Comparison of ENCODE assay signal across 21 cellular contexts in the genomic region with DNA sequence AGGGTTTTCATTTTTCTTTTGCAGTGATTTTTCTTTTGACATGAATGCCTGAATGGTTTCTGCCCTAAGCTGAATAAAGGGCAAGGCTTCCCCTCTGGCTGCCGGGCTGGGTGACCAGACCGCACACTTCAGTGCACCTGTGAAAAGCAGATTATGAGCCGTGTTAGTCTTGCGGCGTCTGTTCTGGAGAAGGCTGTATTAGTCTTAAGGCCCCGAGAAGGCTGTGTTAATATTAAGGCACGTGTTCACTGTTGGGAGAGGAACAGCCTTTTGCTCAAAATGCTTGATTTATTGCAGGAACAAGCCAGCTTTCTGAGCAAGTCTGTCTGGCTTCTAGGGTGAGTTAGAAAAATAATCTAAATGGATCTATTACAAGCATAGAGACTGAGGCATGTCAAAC. TPM values are rescaled to one million over a fixed set of nuclear protein-coding genes. Genes with fewer than 3 reads are reported as not detected.
DNase-seq lines count a peak whose midpoint lies in the region; ATAC-seq and TF ChIP-seq lines count a peak whose summit lies in the region.
"Had no signal": no experiment of that assay in that cellular context is flagged by ENCODE, and none has a peak within 500 bp of the region (broad histone marks: within the 10 kb centered on the region; RNA-seq: fewer than 3 reads in every experiment).

No MANE protein-coding gene starts in this region.

- H3K4me3 ChIP-seq in hepatocyte, result no peak overlapping the region
- H3K4me3 ChIP-seq in sigmoid colon, result no peak overlapping the region
- H3K4me3 ChIP-seq: adrenal gland, Peyer's patch had no signal

- H3K27me3 ChIP-seq in hepatocyte (no peaks in the 10 kb centered on the region), sigmoid colon (no peaks in the 10 kb centered on the region)
- H3K27me3 ChIP-seq: adrenal gland, Peyer's patch had no signal

- H3K36me3 ChIP-seq in hepatocyte (replicated peaks; ENCODE audit: insufficient read depth, low read depth) (no peaks in the 10 kb centered on the region), sigmoid colon (no peaks in the 10 kb centered on the region)
- H3K36me3 ChIP-seq: adrenal gland, Peyer's patch had no signal

- DNase-seq in NCI-H524 (lab: John Stamatoyannopoulos, UW), result peak; percentile 51 to 79
- DNase-seq in NCI-H524 treated with DMSO at 0.1 percent for 48 hours (lab: John Stamatoyannopoulos, UW), result no peak
- peak; percentile 19 for DNase-seq in hepatocyte (ENCODE audit: low spot score)
- no peak for DNase-seq in omental fat pad (ENCODE audit: low spot score)
- no peak for DNase-seq in left cardiac atrium
- no peak for DNase-seq in sigmoid colon
- DNase-seq: 8988T; activated CD4-positive, CD25-positive, alpha-beta regulatory T cell; activated naive CD4-positive, alpha-beta T cell treated with anti-CD3 and anti-CD28 coated beads for 36 hours; adrenal gland; glutamatergic neuron; kidney; mammary epithelial cell; NCI-H1105; NCI-H187 treated with DMSO at 0.1 percent for 48 hours; NCI-H2171 treated with DMSO at 0.1 percent for 48 hours; NCI-H526 treated with DMSO at 0.1 percent for 48 hours; Peyer's patch; stimulated activated CD4-positive, alpha-beta T cell treated with anti-CD3 and anti-CD28 coated beads, Interleukin-2, amount 100 ng/mL, for 24 hours had no signal

- TF ChIP-seq POLR2A in sigmoid colon (IDR thresholded peaks at IDR 0.05), result no peak

- 8% methylated on average over 7 of the region's 7 CpGs for WGBS in hepatocyte (ENCODE audit: low lambda C conversion rate, missing lambda C conversion rate)
- 9 to 19% methylated on average over 7 of the region's 7 CpGs for WGBS in sigmoid colon, 2 donors

- peak; percentile 37 for ATAC-seq in omental fat pad (ENCODE audit: low FRiP score)
- ATAC-seq in GM18511 (IDR thresholded peaks at IDR 0.05; ENCODE audit: unreplicated experiment), result no peak
- ATAC-seq in GM21723 (IDR thresholded peaks at IDR 0.05; ENCODE audit: unreplicated experiment), result no peak
- ATAC-seq in left cardiac atrium, result no peak

- no peak for TF ChIP-seq EP300 in sigmoid colon (IDR thresholded peaks at IDR 0.05)

- peak overlapping the region; percentile 28 for H3K27ac ChIP-seq in hepatocyte
- no peak overlapping the region for H3K27ac ChIP-seq in sigmoid colon
- H3K27ac ChIP-seq: adrenal gland, Peyer's patch had no signal

- no peaks in the 10 kb centered on the region for H3K9me3 ChIP-seq in hepatocyte (ENCODE audit: low read depth)
- no peaks in the 10 kb centered on the region for H3K9me3 ChIP-seq in sigmoid colon
- H3K9me3 ChIP-seq: adrenal gland, Peyer's patch had no signal

- no peaks in the 10 kb centered on the region for H4K20me1 ChIP-seq in hepatocyte (ENCODE audit: insufficient read depth, poor library complexity, severe bottlenecking)

- intact Hi-C loops in left cardiac atrium (cut with DNase I) (no loop called here), sigmoid colon (cut with DNase I) (no loop called here)

- TF ChIP-seq CTCF in hepatocyte (IDR thresholded peaks at IDR 0.05; ENCODE audit: poor library complexity) (no peak), omental fat pad (IDR thresholded peaks at IDR 0.05) (no peak), sigmoid colon (IDR thresholded peaks at IDR 0.05) (no peak)

- no peaks in the 10 kb centered on the region for H3K9me2 ChIP-seq in hepatocyte (replicated peaks; ENCODE audit: insufficient read depth)

- H2AFZ ChIP-seq in hepatocyte, result peak overlapping the region; percentile 3

- peak overlapping the region; percentile 63 for H3K4me2 ChIP-seq in hepatocyte

- H3K4me1 ChIP-seq in hepatocyte (ENCODE audit: insufficient read depth), result peaks cover 41% of the 10 kb centered on the region
- peaks cover 0 to 27% (median 21%) of the 10 kb centered on the region in 4 donors for H3K4me1 ChIP-seq in sigmoid colon

- H3K79me2 ChIP-seq in hepatocyte, result no peaks in the 10 kb centered on the region

RNA-seq across cellular contexts. Expression of a gene that starts 54.7 kb away (rescaled TPM):
- total RNA-seq in hepatocyte (46.1 and 47.3 TPM in 2 replicates), omental fat pad (1 to 10 TPM; 3.5 to 7.0 (median 5.6) TPM), left cardiac atrium (10 to 100 TPM in 1 of 2 donors, 1 to 10 TPM in 1; 8.2 to 10.4 TPM), sigmoid colon (1 to 10 TPM; 3.2 to 9.7 (median 7.7) TPM)
- polyA plus RNA-seq in hepatocyte (14.7 and 15.2 TPM in 2 replicates), sigmoid colon (1 to 10 TPM; 2.4 to 3.3 (median 2.5) TPM)

Comparison
In these comparisons a context has a peak if more than half of its experiments do, and no peak if none do; other contexts are left out.
1. DNase-seq: peak in NCI-H524 (2 of 2) and hepatocyte (single experiment); none in NCI-H524 treated with DMSO at 0.1 percent for 48 hours (single experiment), omental fat pad (single experiment), left cardiac atrium (single experiment) and sigmoid colon (single experiment).